ENCODE assay signal across 1 cellular context in genomic region chr1:80054129-80054528, GRCh38.
TF ChIP-seq lines count a peak whose summit lies in the region.

No MANE protein-coding gene starts in this region.

TF ChIP-seq in K562, 482 proteins besides CTCF, POLR2A, EP300 and RAD21 (continued from another document):
- TF ChIP-seq, protein P1, sequence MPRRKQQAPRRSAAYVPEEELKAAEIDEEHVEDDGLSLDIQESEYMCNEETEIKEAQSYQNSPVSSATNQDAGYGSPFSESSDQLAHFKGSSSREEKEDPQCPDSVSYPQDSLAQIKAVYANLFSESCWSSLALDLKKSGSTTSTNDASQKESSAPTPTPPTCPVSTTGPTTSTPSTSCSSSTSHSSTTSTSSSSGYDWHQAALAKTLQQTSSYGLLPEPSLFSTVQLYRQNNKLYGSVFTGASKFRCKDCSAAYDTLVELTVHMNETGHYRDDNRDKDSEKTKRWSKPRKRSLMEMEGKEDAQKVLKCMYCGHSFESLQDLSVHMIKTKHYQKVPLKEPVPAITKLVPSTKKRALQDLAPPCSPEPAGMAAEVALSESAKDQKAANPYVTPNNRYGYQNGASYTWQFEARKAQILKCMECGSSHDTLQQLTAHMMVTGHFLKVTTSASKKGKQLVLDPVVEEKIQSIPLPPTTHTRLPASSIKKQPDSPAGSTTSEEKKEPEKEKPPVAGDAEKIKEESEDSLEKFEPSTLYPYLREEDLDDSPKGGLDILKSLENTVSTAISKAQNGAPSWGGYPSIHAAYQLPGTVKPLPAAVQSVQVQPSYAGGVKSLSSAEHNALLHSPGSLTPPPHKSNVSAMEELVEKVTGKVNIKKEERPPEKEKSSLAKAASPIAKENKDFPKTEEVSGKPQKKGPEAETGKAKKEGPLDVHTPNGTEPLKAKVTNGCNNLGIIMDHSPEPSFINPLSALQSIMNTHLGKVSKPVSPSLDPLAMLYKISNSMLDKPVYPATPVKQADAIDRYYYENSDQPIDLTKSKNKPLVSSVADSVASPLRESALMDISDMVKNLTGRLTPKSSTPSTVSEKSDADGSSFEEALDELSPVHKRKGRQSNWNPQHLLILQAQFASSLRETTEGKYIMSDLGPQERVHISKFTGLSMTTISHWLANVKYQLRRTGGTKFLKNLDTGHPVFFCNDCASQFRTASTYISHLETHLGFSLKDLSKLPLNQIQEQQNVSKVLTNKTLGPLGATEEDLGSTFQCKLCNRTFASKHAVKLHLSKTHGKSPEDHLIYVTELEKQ (CRISPR knock-in tag; IDR thresholded peaks at IDR 0.05) = no peak
- TF ChIP-seq, protein P2, sequence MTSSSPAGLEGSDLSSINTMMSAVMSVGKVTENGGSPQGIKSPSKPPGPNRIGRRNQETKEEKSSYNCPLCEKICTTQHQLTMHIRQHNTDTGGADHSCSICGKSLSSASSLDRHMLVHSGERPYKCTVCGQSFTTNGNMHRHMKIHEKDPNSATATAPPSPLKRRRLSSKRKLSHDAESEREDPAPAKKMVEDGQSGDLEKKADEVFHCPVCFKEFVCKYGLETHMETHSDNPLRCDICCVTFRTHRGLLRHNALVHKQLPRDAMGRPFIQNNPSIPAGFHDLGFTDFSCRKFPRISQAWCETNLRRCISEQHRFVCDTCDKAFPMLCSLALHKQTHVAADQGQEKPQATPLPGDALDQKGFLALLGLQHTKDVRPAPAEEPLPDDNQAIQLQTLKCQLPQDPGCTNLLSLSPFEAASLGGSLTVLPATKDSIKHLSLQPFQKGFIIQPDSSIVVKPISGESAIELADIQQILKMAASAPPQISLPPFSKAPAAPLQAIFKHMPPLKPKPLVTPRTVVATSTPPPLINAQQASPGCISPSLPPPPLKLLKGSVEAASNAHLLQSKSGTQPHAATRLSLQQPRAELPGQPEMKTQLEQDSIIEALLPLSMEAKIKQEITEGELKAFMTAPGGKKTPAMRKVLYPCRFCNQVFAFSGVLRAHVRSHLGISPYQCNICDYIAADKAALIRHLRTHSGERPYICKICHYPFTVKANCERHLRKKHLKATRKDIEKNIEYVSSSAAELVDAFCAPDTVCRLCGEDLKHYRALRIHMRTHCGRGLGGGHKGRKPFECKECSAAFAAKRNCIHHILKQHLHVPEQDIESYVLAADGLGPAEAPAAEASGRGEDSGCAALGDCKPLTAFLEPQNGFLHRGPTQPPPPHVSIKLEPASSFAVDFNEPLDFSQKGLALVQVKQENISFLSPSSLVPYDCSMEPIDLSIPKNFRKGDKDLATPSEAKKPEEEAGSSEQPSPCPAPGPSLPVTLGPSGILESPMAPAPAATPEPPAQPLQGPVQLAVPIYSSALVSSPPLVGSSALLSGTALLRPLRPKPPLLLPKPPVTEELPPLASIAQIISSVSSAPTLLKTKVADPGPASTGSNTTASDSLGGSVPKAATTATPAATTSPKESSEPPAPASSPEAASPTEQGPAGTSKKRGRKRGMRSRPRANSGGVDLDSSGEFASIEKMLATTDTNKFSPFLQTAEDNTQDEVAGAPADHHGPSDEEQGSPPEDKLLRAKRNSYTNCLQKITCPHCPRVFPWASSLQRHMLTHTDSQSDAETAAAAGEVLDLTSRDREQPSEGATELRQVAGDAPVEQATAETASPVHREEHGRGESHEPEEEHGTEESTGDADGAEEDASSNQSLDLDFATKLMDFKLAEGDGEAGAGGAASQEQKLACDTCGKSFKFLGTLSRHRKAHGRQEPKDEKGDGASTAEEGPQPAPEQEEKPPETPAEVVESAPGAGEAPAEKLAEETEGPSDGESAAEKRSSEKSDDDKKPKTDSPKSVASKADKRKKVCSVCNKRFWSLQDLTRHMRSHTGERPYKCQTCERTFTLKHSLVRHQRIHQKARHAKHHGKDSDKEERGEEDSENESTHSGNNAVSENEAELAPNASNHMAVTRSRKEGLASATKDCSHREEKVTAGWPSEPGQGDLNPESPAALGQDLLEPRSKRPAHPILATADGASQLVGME (CRISPR knock-in tag; IDR thresholded peaks at IDR 0.05) = no peak
- TF ChIP-seq HDGF (IDR thresholded peaks at IDR 0.05) = no peak
- no peak for TF ChIP-seq MBD2 (IDR thresholded peaks at IDR 0.05; ENCODE audit: borderline replicate concordance, low read depth)
- peak; percentile 5; the same call in 1 of the 2 replicates for TF ChIP-seq NFE2L1 (tag; IDR thresholded peaks at IDR 0.05; ENCODE audit: borderline replicate concordance, low read depth)
- peak; percentile 96 for TF ChIP-seq NFIC (IDR thresholded peaks at IDR 0.05)
- peak; percentile 49 for TF ChIP-seq NFE2 (IDR thresholded peaks at IDR 0.05; ENCODE audit: low read depth)
- TF ChIP-seq MAFG (tag; conservative IDR thresholded peaks at IDR 0.05) = peak; percentile 61
- TF ChIP-seq BDP1 (IDR thresholded peaks at IDR 0.05; ENCODE audit: insufficient read depth, insufficient read length) = no peak
- TF ChIP-seq HMG20A (CRISPR knock-in tag; conservative IDR thresholded peaks at IDR 0.05) = no peak
- TF ChIP-seq CLOCK (CRISPR knock-in tag; IDR thresholded peaks at IDR 0.05; ENCODE audit: borderline replicate concordance) = no peak
- TF ChIP-seq GATA2 (CRISPR knock-in tag; IDR thresholded peaks at IDR 0.05) = no peak
- no peak for TF ChIP-seq C11orf30 (IDR thresholded peaks at IDR 0.05; ENCODE audit: low read depth)
- no peak for TF ChIP-seq TFAP4 (CRISPR knock-in tag; IDR thresholded peaks at IDR 0.05; ENCODE audit: borderline replicate concordance)
- no peak for TF ChIP-seq TEAD1 (CRISPR knock-in tag; IDR thresholded peaks at IDR 0.05)
- TF ChIP-seq ZNF668 (CRISPR knock-in tag; IDR thresholded peaks at IDR 0.05) = no peak
- TF ChIP-seq RBM39 (optimal IDR thresholded peaks at IDR 0.05; ENCODE audit: low read depth, low read length) = no peak
- TF ChIP-seq EHMT2 (IDR thresholded peaks at IDR 0.05) = no peak
- TF ChIP-seq ZNF184 (CRISPR knock-in tag; IDR thresholded peaks at IDR 0.05) = no peak
- TF ChIP-seq, protein P3, sequence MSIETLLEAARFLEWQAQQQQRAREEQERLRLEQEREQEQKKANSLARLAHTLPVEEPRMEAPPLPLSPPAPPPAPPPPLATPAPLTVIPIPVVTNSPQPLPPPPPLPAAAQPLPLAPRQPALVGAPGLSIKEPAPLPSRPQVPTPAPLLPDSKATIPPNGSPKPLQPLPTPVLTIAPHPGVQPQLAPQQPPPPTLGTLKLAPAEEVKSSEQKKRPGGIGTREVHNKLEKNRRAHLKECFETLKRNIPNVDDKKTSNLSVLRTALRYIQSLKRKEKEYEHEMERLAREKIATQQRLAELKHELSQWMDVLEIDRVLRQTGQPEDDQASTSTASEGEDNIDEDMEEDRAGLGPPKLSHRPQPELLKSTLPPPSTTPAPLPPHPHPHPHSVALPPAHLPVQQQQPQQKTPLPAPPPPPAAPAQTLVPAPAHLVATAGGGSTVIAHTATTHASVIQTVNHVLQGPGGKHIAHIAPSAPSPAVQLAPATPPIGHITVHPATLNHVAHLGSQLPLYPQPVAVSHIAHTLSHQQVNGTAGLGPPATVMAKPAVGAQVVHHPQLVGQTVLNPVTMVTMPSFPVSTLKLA (conservative IDR thresholded peaks at IDR 0.05) = no peak
- TF ChIP-seq ZNF239 (CRISPR knock-in tag; IDR thresholded peaks at IDR 0.05) = no peak
- no peak for TF ChIP-seq NR3C1 (CRISPR knock-in tag; IDR thresholded peaks at IDR 0.05)
- TF ChIP-seq, protein P4, sequence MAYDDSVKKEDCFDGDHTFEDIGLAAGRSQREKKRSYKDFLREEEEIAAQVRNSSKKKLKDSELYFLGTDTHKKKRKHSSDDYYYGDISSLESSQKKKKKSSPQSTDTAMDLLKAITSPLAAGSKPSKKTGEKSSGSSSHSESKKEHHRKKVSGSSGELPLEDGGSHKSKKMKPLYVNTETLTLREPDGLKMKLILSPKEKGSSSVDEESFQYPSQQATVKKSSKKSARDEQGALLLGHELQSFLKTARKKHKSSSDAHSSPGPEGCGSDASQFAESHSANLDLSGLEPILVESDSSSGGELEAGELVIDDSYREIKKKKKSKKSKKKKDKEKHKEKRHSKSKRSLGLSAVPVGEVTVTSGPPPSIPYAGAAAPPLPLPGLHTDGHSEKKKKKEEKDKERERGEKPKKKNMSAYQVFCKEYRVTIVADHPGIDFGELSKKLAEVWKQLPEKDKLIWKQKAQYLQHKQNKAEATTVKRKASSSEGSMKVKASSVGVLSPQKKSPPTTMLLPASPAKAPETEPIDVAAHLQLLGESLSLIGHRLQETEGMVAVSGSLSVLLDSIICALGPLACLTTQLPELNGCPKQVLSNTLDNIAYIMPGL (CRISPR knock-in tag; IDR thresholded peaks at IDR 0.05) = no peak
- no peak for TF ChIP-seq TAL1 (IDR thresholded peaks at IDR 0.05)
- no peak for TF ChIP-seq CBFA2T2 (conservative IDR thresholded peaks at IDR 0.05)
- TF ChIP-seq NFIX (CRISPR knock-in tag; IDR thresholded peaks at IDR 0.05; ENCODE audit: low read depth) = peak; percentile 88
- TF ChIP-seq ZNF347 (CRISPR knock-in tag; IDR thresholded peaks at IDR 0.05; ENCODE audit: low read depth) = no peak
- no peak for TF ChIP-seq ZNF3 (CRISPR knock-in tag; IDR thresholded peaks at IDR 0.05)
- TF ChIP-seq MAFK (IDR thresholded peaks at IDR 0.05; ENCODE audit: low read length) = peak; percentile 41; the same call in 1 of the 2 replicates
